In the genomic region with DNA sequence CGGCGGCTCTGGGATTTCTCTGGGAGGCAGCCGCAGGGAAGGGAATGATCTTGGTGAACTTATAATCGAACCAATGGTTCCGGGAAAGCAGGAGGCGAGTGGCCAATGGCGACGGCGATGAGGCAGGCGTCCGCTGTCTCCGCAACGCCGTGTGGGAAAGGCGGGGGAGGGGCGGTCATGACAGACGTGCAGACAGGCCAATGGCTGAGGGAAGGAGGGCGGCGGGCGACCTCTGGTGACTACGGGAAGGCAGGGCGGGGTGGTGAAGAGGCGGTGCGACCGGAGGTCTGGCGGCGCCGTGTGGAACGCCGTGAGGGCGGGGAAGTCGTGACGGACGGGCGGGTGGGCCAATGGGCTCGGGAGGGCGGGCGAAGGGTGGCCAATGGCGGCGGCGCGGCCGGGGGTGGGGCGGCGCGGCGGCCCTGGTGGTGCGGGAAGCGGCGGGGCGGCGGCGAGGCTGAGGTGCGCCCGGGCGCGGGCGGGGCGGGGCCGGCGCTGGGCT, we compare ENCODE assay signal across 8 cellular contexts. TPM values are rescaled to one million over a fixed set of nuclear protein-coding genes. Genes with fewer than 3 reads are reported as not detected.
DNase-seq lines count a peak whose midpoint lies in the region; ATAC-seq and TF ChIP-seq lines count a peak whose summit lies in the region.

A gene with protein sequence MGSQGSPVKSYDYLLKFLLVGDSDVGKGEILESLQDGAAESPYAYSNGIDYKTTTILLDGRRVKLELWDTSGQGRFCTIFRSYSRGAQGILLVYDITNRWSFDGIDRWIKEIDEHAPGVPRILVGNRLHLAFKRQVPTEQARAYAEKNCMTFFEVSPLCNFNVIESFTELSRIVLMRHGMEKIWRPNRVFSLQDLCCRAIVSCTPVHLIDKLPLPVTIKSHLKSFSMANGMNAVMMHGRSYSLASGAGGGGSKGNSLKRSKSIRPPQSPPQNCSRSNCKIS (plus strand): TSS at position 409 of the 502 bp plus-strand sequence. CDS start 226 bp downstream, outside the sequence.

- peaks cover 34% of the 10 kb centered on the region for H3K4me1 Mint-ChIP-seq in T-helper 17 cell

- H3K36me3 ChIP-seq in left ventricle myocardium inferior (no peaks in the 10 kb centered on the region), prostate gland (no peaks in the 10 kb centered on the region), urinary bladder (ENCODE audit: insufficient read depth) (no peaks in the 10 kb centered on the region)

- intact Hi-C loops in left ventricle myocardium inferior (cut with micrococcal nuclease) (no loop called here), prostate gland (cut with DNase I) (loop anchor here (2.0 kb wide), 1 partner anchor 47 kb away; a partner anchor contains a TSS)

- peak within 1 kb of the TSS; percentile 98 for H3K4me3 Mint-ChIP-seq in T-helper 17 cell

- ATAC-seq in GM18498 (IDR thresholded peaks at IDR 0.05; ENCODE audit: unreplicated experiment): peak; percentile 74
- ATAC-seq in HG02938 (IDR thresholded peaks at IDR 0.05; ENCODE audit: unreplicated experiment): peak; percentile 70
- peak; percentile 86 for ATAC-seq in T-helper 17 cell

- H3K36me3 Mint-ChIP-seq in T-helper 17 cell (ENCODE audit: low read depth): peaks cover 3% of the 10 kb centered on the region

- no peak for TF ChIP-seq CTCF in left ventricle myocardium inferior (IDR thresholded peaks at IDR 0.05; ENCODE audit: borderline replicate concordance)
- peak in 1 of 4 experiments; percentile 22 for TF ChIP-seq CTCF in prostate gland (IDR thresholded peaks at IDR 0.05)

- H3K27me3 ChIP-seq in left ventricle myocardium inferior (ENCODE audit: low read depth) (no peaks in the 10 kb centered on the region), prostate gland (replicated peaks; ENCODE audit: insufficient read depth) (no peaks in the 10 kb centered on the region)

- peak within 1 kb of the TSS; percentile 95 for H3K27ac Mint-ChIP-seq in T-helper 17 cell

- H3K27ac ChIP-seq in left ventricle myocardium inferior (replicated peaks): peak within 1 kb of the TSS; percentile 100
- H3K27ac ChIP-seq in prostate gland: peak within 1 kb of the TSS; percentile 95 to 98
- H3K27ac ChIP-seq in urinary bladder (ENCODE audit: low read depth): peak within 1 kb of the TSS; percentile 92

- H3K4me1 ChIP-seq in left ventricle myocardium inferior (peaks cover 77% of the 10 kb centered on the region), prostate gland (replicated peaks) (peaks cover 16% of the 10 kb centered on the region), urinary bladder (ENCODE audit: insufficient read depth) (no peaks in the 10 kb centered on the region)

- TF ChIP-seq POLR2A in prostate gland (IDR thresholded peaks at IDR 0.05): no peak

- under 1% methylated on average over 45 of the region's 61 CpGs for WGBS in prostate gland
- WGBS in urinary bladder: 1% methylated on average over 59 of the region's 61 CpGs

- peak; percentile 81 for DNase-seq in NCI-H1694 treated with DMSO at 0.1 percent for 48 hours (lab: John Stamatoyannopoulos, UW)
- DNase-seq in T-helper 17 cell: peak; percentile 97 to 99 (median 98)
- peak; percentile 87 to 100 (median 98) for DNase-seq in amygdala (lab: John Stamatoyannopoulos, UW)
- DNase-seq in left ventricle myocardium inferior: peak; percentile 99
- DNase-seq in prostate gland (ENCODE audit: low spot score): peak; percentile 99

- H3K4me3 ChIP-seq in left ventricle myocardium inferior: peak within 1 kb of the TSS; percentile 94
- peak within 1 kb of the TSS; percentile 70 to 87 for H3K4me3 ChIP-seq in prostate gland
- peak within 1 kb of the TSS; percentile 72 for H3K4me3 ChIP-seq in urinary bladder (ENCODE audit: low read depth, low read length)

- H3K9me3 ChIP-seq in T-helper 17 cell (ENCODE audit: control insufficient read depth, low read length, poor library complexity, severe bottlenecking) (no peaks in the 10 kb centered on the region), left ventricle myocardium inferior (replicated peaks) (no peaks in the 10 kb centered on the region), prostate gland (no peaks in the 10 kb centered on the region)

- no peaks in the 10 kb centered on the region for H3K27me3 Mint-ChIP-seq in T-helper 17 cell

RNA-seq across cellular contexts. Expression of the gene that starts here (rescaled TPM):
- total RNA-seq in T-helper 17 cell (10 to 100 TPM; 10.6 to 11.6 TPM), left ventricle myocardium inferior (10.3 TPM), prostate gland (10 to 100 TPM; 41.8 to 68.0 TPM), urinary bladder (6.9 TPM)
- 30.9 TPM for polyA plus RNA-seq in urinary bladder

Comparison
In these comparisons a context has a peak if more than half of its experiments do, and no peak if none do; other contexts are left out.
1. Peak in every context shown above with its lines: DNase-seq, ATAC-seq, H3K4me3 ChIP-seq and H3K27ac ChIP-seq.